In genomic region chr11:105923252-105923651, GRCh38 we compare ENCODE assay signal across 19 cellular contexts.
"Had no signal": no experiment of that assay in that cellular context is flagged by ENCODE, and none has a peak within 500 bp of the region (broad histone marks: within the 10 kb centered on the region; RNA-seq: fewer than 3 reads in every experiment).

No MANE protein-coding gene starts in this region.

- H3K27me3 Mint-ChIP-seq: dendritic cell treated with granulocyte-macrophage colony-stimulating factor and Interleukin-4, amounts not matched to agents 40 ng/mL and 50 ng/mL, for 4 days; naive B cell; stimulated activated memory B cell treated with anti-CD40 and anti-IgM and Interleukin-4, amounts not matched to agents 10 μg/mL and 1 μg/mL and 100 μg/mL, for 72 hours; stimulated activated naive CD8-positive, alpha-beta T cell treated with anti-CD3 and anti-CD28 coated beads, Interleukin-15, Interleukin-2, amounts not matched to agents 100 ng/mL and 50 ng/mL, for 24 hours had no signal

- H3K4me3 ChIP-seq: esophagus squamous epithelium, psoas muscle, right lobe of liver, spleen, thoracic aorta, transverse colon had no signal

- H3K27ac ChIP-seq: esophagus squamous epithelium, foreskin keratinocyte, parathyroid adenoma, psoas muscle, right lobe of liver, spleen, thoracic aorta, transverse colon had no signal

- H3K4me1 Mint-ChIP-seq: naive B cell; stimulated activated memory B cell treated with anti-CD40 and anti-IgM and Interleukin-4, amounts not matched to agents 10 μg/mL and 1 μg/mL and 100 μg/mL, for 72 hours had no signal

- H3K4me1 ChIP-seq: foreskin keratinocyte, parathyroid adenoma, psoas muscle, right lobe of liver, spleen, transverse colon had no signal

- DNase-seq: esophagus squamous epithelium; foreskin keratinocyte; left colon; mesendoderm; naive B cell; psoas muscle; retina; right lobe of liver; spleen; stimulated activated CD4-positive, alpha-beta T cell treated with anti-CD3 and anti-CD28 coated beads, Interleukin-15, amount 100 ng/mL, for 24 hours; stimulated activated CD4-positive, alpha-beta T cell treated with anti-CD3 and anti-CD28 coated beads, Interleukin-1b, Interleukin-23, amount 100 ng/mL, for 48 hours; stimulated activated CD4-positive, alpha-beta T cell treated with anti-CD3 and anti-CD28 coated beads, Interleukin-4, amount 100 ng/mL, for 24 hours; transverse colon had no signal

- H3K79me2 ChIP-seq: parathyroid adenoma had no signal

- H3K36me3 ChIP-seq: esophagus squamous epithelium, right lobe of liver, spleen, thoracic aorta, transverse colon had no signal

- H2AFZ ChIP-seq: parathyroid adenoma had no signal

- H3K36me3 Mint-ChIP-seq: naive B cell; stimulated activated memory B cell treated with anti-CD40 and anti-IgM and Interleukin-4, amounts not matched to agents 10 μg/mL and 1 μg/mL and 100 μg/mL, for 72 hours had no signal

- H3K9ac ChIP-seq: parathyroid adenoma had no signal

- H3K9me3 Mint-ChIP-seq: dendritic cell treated with granulocyte-macrophage colony-stimulating factor and Interleukin-4, amounts not matched to agents 40 ng/mL and 50 ng/mL, for 4 days; naive B cell; nephron; stimulated activated memory B cell treated with anti-CD40 and anti-IgM and Interleukin-4, amounts not matched to agents 10 μg/mL and 1 μg/mL and 100 μg/mL, for 72 hours; stimulated activated naive CD8-positive, alpha-beta T cell treated with anti-CD3 and anti-CD28 coated beads, Interleukin-15, Interleukin-2, amounts not matched to agents 100 ng/mL and 50 ng/mL, for 24 hours had no signal

- H3K27ac Mint-ChIP-seq: dendritic cell treated with granulocyte-macrophage colony-stimulating factor and Interleukin-4, amounts not matched to agents 40 ng/mL and 50 ng/mL, for 4 days; naive B cell; stimulated activated memory B cell treated with anti-CD40 and anti-IgM and Interleukin-4, amounts not matched to agents 10 μg/mL and 1 μg/mL and 100 μg/mL, for 72 hours; stimulated activated naive CD8-positive, alpha-beta T cell treated with anti-CD3 and anti-CD28 coated beads, Interleukin-15, Interleukin-2, amounts not matched to agents 100 ng/mL and 50 ng/mL, for 24 hours had no signal

- H3K4me3 Mint-ChIP-seq: dendritic cell treated with granulocyte-macrophage colony-stimulating factor and Interleukin-4, amounts not matched to agents 40 ng/mL and 50 ng/mL, for 4 days; naive B cell; nephron; stimulated activated memory B cell treated with anti-CD40 and anti-IgM and Interleukin-4, amounts not matched to agents 10 μg/mL and 1 μg/mL and 100 μg/mL, for 72 hours; stimulated activated naive CD8-positive, alpha-beta T cell treated with anti-CD3 and anti-CD28 coated beads, Interleukin-15, Interleukin-2, amounts not matched to agents 100 ng/mL and 50 ng/mL, for 24 hours had no signal

- H3K27me3 ChIP-seq: esophagus squamous epithelium, foreskin keratinocyte, right lobe of liver, spleen, transverse colon had no signal

- H3K9me3 ChIP-seq: esophagus squamous epithelium, psoas muscle, right lobe of liver, spleen, thoracic aorta, transverse colon had no signal
